In the genomic region with DNA sequence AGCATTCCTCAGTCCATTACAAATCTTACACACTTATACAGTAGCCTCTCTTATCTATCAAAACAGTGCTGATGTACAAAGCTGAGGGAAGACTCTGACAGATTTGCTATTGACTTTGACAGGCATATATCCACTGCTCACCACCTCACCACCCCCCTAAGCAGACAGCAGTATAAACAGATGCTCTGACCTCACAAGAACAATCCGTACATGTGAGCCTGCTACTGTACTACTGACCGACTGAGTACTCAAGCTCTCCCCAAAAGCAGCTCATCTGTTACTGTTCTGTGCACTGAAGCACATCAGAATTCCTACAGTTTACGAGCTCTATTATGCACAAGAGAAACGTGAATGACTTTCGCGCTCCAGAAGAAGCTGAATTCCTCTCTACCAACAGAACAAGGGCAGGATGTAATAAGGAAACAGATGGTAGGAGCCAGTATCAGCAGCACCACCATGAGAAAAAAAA, we compare ENCODE assay signal across 9 cellular contexts.
A peak's percentile ranks its signal among the peaks of the same experiment; 100 is the strongest.
DNase-seq lines count a peak whose midpoint lies in the region; ATAC-seq lines count a peak whose summit lies in the region.
"Had no signal": no experiment of that assay in that cellular context is flagged by ENCODE, and none has a peak within 500 bp of the region (broad histone marks: within the 10 kb centered on the region; RNA-seq: fewer than 3 reads in every experiment).

No MANE protein-coding gene starts in this region.

- H3K9me3 ChIP-seq in effector memory CD4-positive, alpha-beta T cell (ENCODE audit: control insufficient read depth, low read length) = no peaks in the 10 kb centered on the region

- no peak overlapping the region for H3K4me3 ChIP-seq in effector memory CD4-positive, alpha-beta T cell (ENCODE audit: insufficient read depth, low read depth, low read length, poor library complexity, severe bottlenecking)

- H3K36me3 ChIP-seq in effector memory CD4-positive, alpha-beta T cell (ENCODE audit: control insufficient read depth, insufficient read depth, low read length) = no peaks in the 10 kb centered on the region

- H3K27ac ChIP-seq in angular gyrus (ENCODE audit: low read depth, low read length) = peak overlapping the region; percentile 50
- H3K27ac ChIP-seq in effector memory CD4-positive, alpha-beta T cell (ENCODE audit: insufficient read depth, low read length, poor library complexity, severe bottlenecking) = no peak overlapping the region

- no peaks in the 10 kb centered on the region for H3K27me3 ChIP-seq in effector memory CD4-positive, alpha-beta T cell (replicated peaks; ENCODE audit: control insufficient read depth, insufficient read depth, low read length, poor library complexity, severe bottlenecking)

- DNase-seq in ACHN = peak; percentile 73
- DNase-seq in LHCN-M2 (ENCODE audit: low read depth) = peak; percentile 50
- peak; percentile 78 for DNase-seq in left kidney (ENCODE audit: low read depth, low spot score)
- no peak for DNase-seq in effector memory CD4-positive, alpha-beta T cell
- DNase-seq in stimulated activated CD4-positive, alpha-beta T cell treated with anti-CD3 and anti-CD28 coated beads, Interleukin-2, amount 100 ng/mL, for 48 hours = no peak
- no peak for DNase-seq in NCI-H2196 treated with DMSO at 0.1 percent for 48 hours (lab: John Stamatoyannopoulos, UW; ENCODE audit: unreplicated experiment)
- DNase-seq: CD8-positive, alpha-beta T cell had no signal

- in situ Hi-C loops in ACHN (cut with HindIII; ENCODE audit: low pct_ligation_motif_present, low pct_unique_long_range_greater_than_20kb, low sequenced_read_pairs) = no loop called here

- no peak for ATAC-seq in GM18519 (IDR thresholded peaks at IDR 0.05; ENCODE audit: low FRiP score, unreplicated experiment)
- ATAC-seq: CD8-positive, alpha-beta T cell had no signal

- H3K4me1 ChIP-seq in effector memory CD4-positive, alpha-beta T cell (ENCODE audit: control insufficient read depth, insufficient read depth, low read length, poor library complexity, severe bottlenecking) = no peaks in the 10 kb centered on the region

Comparison
In these comparisons a context has a peak if more than half of its experiments do, and no peak if none do; other contexts are left out.
1. DNase-seq: peak in ACHN (single experiment), LHCN-M2 (single experiment) and left kidney (single experiment); none in effector memory CD4-positive, alpha-beta T cell (0 of 3), stimulated activated CD4-positive, alpha-beta T cell treated with anti-CD3 and anti-CD28 coated beads, Interleukin-2, amount 100 ng/mL, for 48 hours (0 of 2) and NCI-H2196 treated with DMSO at 0.1 percent for 48 hours (single experiment).